21 cellular contexts compared by ENCODE assay signal in genomic region chr18:52682260-52682659, GRCh38.
"Had no signal": no experiment of that assay in that cellular context is flagged by ENCODE, and none has a peak within 500 bp of the region (broad histone marks: within the 10 kb centered on the region; RNA-seq: fewer than 3 reads in every experiment).

No MANE protein-coding gene starts in this region.

- H3K79me2 ChIP-seq: hepatocyte, parathyroid adenoma had no signal

- ATAC-seq: activated CD4-positive, CD25-positive, alpha-beta regulatory T cell treated with anti-CD3 and anti-CD28 coated beads, Interleukin-2, amount 50 U/mL, for 24 hours; activated CD8-positive, alpha-beta T cell treated with anti-CD3 and anti-CD28 coated beads, Interleukin-2, amount 10 ng/mL, durations not matched to agents 7 days and 5 days; mucosa of descending colon; sciatic nerve; upper lobe of right lung had no signal

- H2AFZ ChIP-seq: hepatocyte, parathyroid adenoma had no signal

- DNase-seq: activated CD4-positive, alpha-beta T cell treated with anti-CD3 and anti-CD28 coated beads, Interleukin-2, amount 10 ng/mL, durations not matched to agents 7 days and 5 days; activated CD8-positive, alpha-beta T cell treated with anti-CD3 and anti-CD28 coated beads, Interleukin-2, amount 10 ng/mL, durations not matched to agents 7 days and 5 days; activated naive CD4-positive, alpha-beta T cell treated with anti-CD3 and anti-CD28 coated beads for 36 hours; activated T-cell treated with anti-CD3 and anti-CD28 coated beads, Interleukin-2, amount 50 U/mL, for 24 hours; esophagus squamous epithelium; kidney glomerular epithelial cell; left ventricle myocardium inferior; mammary epithelial cell; mucosa of descending colon; naive B cell; stimulated activated CD4-positive, alpha-beta T cell treated with anti-CD3 and anti-CD28 coated beads, Interleukin-4, amount 100 ng/mL, for 1 hour; testis; upper lobe of right lung had no signal

- H3K4me2 ChIP-seq: hepatocyte, smooth muscle cell had no signal

- H3K4me3 ChIP-seq: coronary artery, esophagus squamous epithelium, hepatocyte, left ventricle myocardium inferior, mucosa of descending colon, smooth muscle cell, testis, upper lobe of right lung had no signal

- H3K9ac ChIP-seq: parathyroid adenoma had no signal

- H3K27me3 ChIP-seq: esophagus squamous epithelium, hepatocyte, neutrophil, testis, upper lobe of right lung had no signal

- H3K27ac ChIP-seq: coronary artery, esophagus squamous epithelium, hepatocyte, left ventricle myocardium inferior, neutrophil, parathyroid adenoma, testis, upper lobe of right lung had no signal

- H3K36me3 ChIP-seq: esophagus squamous epithelium, left ventricle myocardium inferior, neutrophil, upper lobe of right lung had no signal

- FAIRE-seq: endometrium had no signal

- H3K9me3 ChIP-seq: esophagus squamous epithelium, left ventricle myocardium inferior, mucosa of descending colon, neutrophil, testis, upper lobe of right lung had no signal

- H3K4me1 ChIP-seq: esophagus squamous epithelium, left ventricle myocardium inferior, parathyroid adenoma, testis, upper lobe of right lung had no signal
